Comparison of ENCODE assay signal across 11 cellular contexts in the genomic region with DNA sequence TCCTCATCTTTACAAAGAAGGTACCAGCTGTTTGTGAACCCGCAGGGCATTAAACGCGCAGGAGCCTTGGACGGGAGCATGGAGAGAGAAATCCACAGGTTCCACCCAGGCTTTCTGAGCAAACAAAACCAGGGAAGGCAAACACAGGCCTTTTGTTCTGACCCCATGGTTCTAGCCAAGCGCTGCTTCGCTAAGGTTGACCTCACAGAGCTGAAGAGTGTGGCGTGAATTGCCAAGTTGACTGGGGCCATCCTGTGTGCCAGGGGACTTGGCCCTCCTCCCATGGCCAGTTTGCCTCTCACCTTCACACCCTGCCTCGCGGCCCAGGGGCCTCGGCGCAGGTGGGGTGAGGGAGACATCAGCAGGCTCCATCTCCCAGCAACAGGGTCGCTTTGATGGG.
DNase-seq lines count a peak whose midpoint lies in the region; ATAC-seq and TF ChIP-seq lines count a peak whose summit lies in the region.
"Had no signal": no experiment of that assay in that cellular context is flagged by ENCODE, and none has a peak within 500 bp of the region (broad histone marks: within the 10 kb centered on the region; RNA-seq: fewer than 3 reads in every experiment).

No MANE protein-coding gene starts in this region.

- H3K4me3 ChIP-seq in Panc1 (ENCODE audit: low read depth in 2 of 2, low read length in 2 of 2), result no peak overlapping the region
- H3K4me3 ChIP-seq in GM23248, result no peak overlapping the region

- no peaks in the 10 kb centered on the region for H4K20me1 ChIP-seq in GM23248 (ENCODE audit: insufficient read depth)

- POLR2A ChIA-PET in Panc1 (lab: Charles Lee), result interaction anchor here (0.7 kb wide), 1 partner anchor 55 kb away, joined by 8 read pairs; no protein-coding TSS in a partner anchor

- DNase-seq in NCI-H146 treated with DMSO at 0.1 percent for 48 hours (lab: John Stamatoyannopoulos, UW; ENCODE audit: unreplicated experiment) (peak; percentile 99), Panc1 (ENCODE audit: low read depth, low spot score) (no peak), left kidney (ENCODE audit: low read depth, low spot score) (peak; percentile 36), superior temporal gyrus (ENCODE audit: extremely low spot score) (peak; percentile 66), NCI-H524 (lab: John Stamatoyannopoulos, UW) (no peak), SKM-1 (lab: John Stamatoyannopoulos, UW; ENCODE audit: unreplicated experiment) (no peak), GM23248 (no peak)
- DNase-seq: activated CD4-positive, alpha-beta T cell treated with anti-CD3 and anti-CD28 coated beads, Interleukin-2, amount 10 ng/mL, durations not matched to agents 7 days and 5 days; CD8-positive, alpha-beta memory T cell; NCI-H2107 had no signal

- H3K9ac ChIP-seq in GM23248, result no peak overlapping the region

- H3K27me3 ChIP-seq in Panc1 (ENCODE audit: control insufficient read depth, insufficient read depth, low read length), result no peaks in the 10 kb centered on the region
- H3K27me3 ChIP-seq in GM23248 (replicated peaks; ENCODE audit: insufficient read depth), result peaks cover 14% of the 10 kb centered on the region; the same call in 1 of the 2 replicates

- BruUV-seq in Panc1 (replicated peaks; lab: Mats Ljungman, UMichigan), result no TSS peak

- 86 to 89% methylated on average over 12 of the region's 12 CpGs for WGBS in GM23248 (ENCODE audit: low coverage in 1 of 2, low lambda C conversion rate in 2 of 2, missing lambda C conversion rate in 2 of 2), 2 experiments

- TF ChIP-seq CTCF in Panc1 (IDR thresholded peaks at IDR 0.05), result no peak

- H3K79me2 ChIP-seq in GM23248 (ENCODE audit: insufficient read depth), result no peaks in the 10 kb centered on the region

- intact Hi-C loops in Panc1 (cut with micrococcal nuclease; ENCODE audit: unreplicated experiment), result no loop called here

- peak; percentile 67; the same call in 1 of the 2 replicates for ATAC-seq in Panc1

- no peaks in the 10 kb centered on the region for H3F3A ChIP-seq in GM23248 (ENCODE audit: insufficient read depth)

- H2AFZ ChIP-seq in GM23248, result no peak overlapping the region

- H3K9me2 ChIP-seq in GM23248 (ENCODE audit: insufficient read depth), result no peaks in the 10 kb centered on the region

- peak overlapping the region; percentile 29; the same call in 1 of the 2 replicates for H3K27ac ChIP-seq in Panc1 (ENCODE audit: low read length)
- no peak overlapping the region for H3K27ac ChIP-seq in GM23248
- H3K27ac ChIP-seq: HL-60 had no signal

- in situ Hi-C loops in Panc1 (cut with HindIII; ENCODE audit: low pct_unique_long_range_greater_than_20kb, low sequenced_read_pairs) (no loop called here), GM23248 (cut with MboI) (no loop called here)

- CTCF ChIA-PET in Panc1 (lab: Charles Lee), result interaction anchor here (0.7 kb wide), 1 partner anchor 17 kb away, joined by 4 read pairs; no protein-coding TSS in a partner anchor

- H3K4me2 ChIP-seq in GM23248 (ENCODE audit: unreplicated experiment), result no peak overlapping the region

- H3K9me3 ChIP-seq in Panc1 (ENCODE audit: control insufficient read depth, insufficient read depth, low read depth, low read length), result no peaks in the 10 kb centered on the region
- no peaks in the 10 kb centered on the region for H3K9me3 ChIP-seq in GM23248 (ENCODE audit: low read depth)

- no peaks in the 10 kb centered on the region for H3K36me3 ChIP-seq in Panc1 (ENCODE audit: control insufficient read depth, insufficient read depth, low read length)
- H3K36me3 ChIP-seq in GM23248 (ENCODE audit: low read depth), result no peaks in the 10 kb centered on the region

- H3K4me1 ChIP-seq in Panc1 (ENCODE audit: control insufficient read depth, insufficient read depth, low read length), result peaks cover 13% of the 10 kb centered on the region
- no peaks in the 10 kb centered on the region for H3K4me1 ChIP-seq in GM23248 (ENCODE audit: insufficient read depth)

Comparison
In these comparisons a context has a peak if more than half of its experiments do, and no peak if none do; other contexts are left out.
1. DNase-seq: peak in NCI-H146 treated with DMSO at 0.1 percent for 48 hours (single experiment), left kidney (single experiment) and superior temporal gyrus (single experiment); none in Panc1 (single experiment), NCI-H524 (0 of 2), SKM-1 (single experiment) and GM23248 (single experiment).